Comparison of ENCODE assay signal across 8 cellular contexts in the genomic region with DNA sequence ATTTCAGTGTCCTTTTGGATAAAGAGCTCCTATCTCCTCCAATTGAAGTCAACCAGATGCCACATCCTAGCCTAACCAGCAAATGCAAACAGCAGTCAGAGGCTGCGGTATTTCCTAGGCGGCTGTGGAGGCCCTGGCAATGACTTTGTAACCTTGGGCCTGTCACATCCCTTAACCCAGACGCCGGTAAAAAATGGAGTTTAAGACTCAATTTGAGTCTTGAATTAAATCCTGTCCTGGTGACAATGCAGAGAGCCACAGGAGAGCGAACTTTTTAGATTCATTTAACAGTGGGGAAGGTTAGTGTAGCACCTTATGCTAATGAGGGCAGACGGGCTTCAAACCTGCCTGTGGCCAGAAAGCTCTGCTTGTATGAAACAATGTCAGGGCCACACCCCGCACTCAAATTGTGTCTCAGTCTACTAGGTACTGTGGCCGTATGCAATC. TPM values are rescaled to one million over a fixed set of nuclear protein-coding genes. Genes with fewer than 3 reads are reported as not detected.
DNase-seq lines count a peak whose midpoint lies in the region; ATAC-seq, FAIRE-seq and TF ChIP-seq lines count a peak whose summit lies in the region.

No MANE protein-coding gene starts in this region.

- H3K4me3 Mint-ChIP-seq in progenitor cell of endocrine pancreas (ENCODE audit: low read depth) = peak overlapping the region; percentile 85

- peak overlapping the region in 3 of 4 donors; percentile 81 to 98 (median 95) for H3K4me3 ChIP-seq in Peyer's patch
- peak overlapping the region; percentile 65 for H3K4me3 ChIP-seq in effector memory CD4-positive, alpha-beta T cell (ENCODE audit: insufficient read depth, low read depth, low read length, poor library complexity, severe bottlenecking)

- peak overlapping the region; percentile 90 for H3K27ac Mint-ChIP-seq in progenitor cell of endocrine pancreas

- peak overlapping the region in 1 of 4 donors; percentile 58 for H3K27ac ChIP-seq in Peyer's patch
- H3K27ac ChIP-seq in effector memory CD4-positive, alpha-beta T cell (ENCODE audit: insufficient read depth, low read length, poor library complexity, severe bottlenecking) = peak overlapping the region; percentile 51

- no peaks in the 10 kb centered on the region for H3K27me3 ChIP-seq in Peyer's patch
- H3K27me3 ChIP-seq in effector memory CD4-positive, alpha-beta T cell (replicated peaks; ENCODE audit: control insufficient read depth, insufficient read depth, low read length, poor library complexity, severe bottlenecking) = no peaks in the 10 kb centered on the region

- H3K9me3 Mint-ChIP-seq in progenitor cell of endocrine pancreas (ENCODE audit: low read depth) = peaks cover 3% of the 10 kb centered on the region

- FAIRE-seq in GM12891 (lab: Jason Lieb, UNC) = peak; percentile 66
- FAIRE-seq in GM19239 (lab: Jason Lieb, UNC) = no peak

- peaks cover 9% of the 10 kb centered on the region for H3K36me3 Mint-ChIP-seq in progenitor cell of endocrine pancreas (ENCODE audit: insufficient read depth)

- no peaks in the 10 kb centered on the region for H3K27me3 Mint-ChIP-seq in progenitor cell of endocrine pancreas

- H3K4me1 ChIP-seq in Peyer's patch = peaks cover 0 to 11% (median 0%) of the 10 kb centered on the region in 4 donors
- peaks cover 16% of the 10 kb centered on the region for H3K4me1 ChIP-seq in effector memory CD4-positive, alpha-beta T cell (ENCODE audit: control insufficient read depth, insufficient read depth, low read length, poor library complexity, severe bottlenecking)

- TF ChIP-seq POLR2A in GM12891 (IDR thresholded peaks at IDR 0.05; ENCODE audit: low read depth, low read length) = no peak
- no peak for TF ChIP-seq POLR2A in Peyer's patch (IDR thresholded peaks at IDR 0.05)

- no peaks in the 10 kb centered on the region for H3K36me3 ChIP-seq in Peyer's patch
- no peaks in the 10 kb centered on the region for H3K36me3 ChIP-seq in effector memory CD4-positive, alpha-beta T cell (ENCODE audit: control insufficient read depth, insufficient read depth, low read length)

- ATAC-seq in GM18520 (IDR thresholded peaks at IDR 0.05; ENCODE audit: unreplicated experiment) (no peak), HG03521 (IDR thresholded peaks at IDR 0.05; ENCODE audit: unreplicated experiment) (no peak)

- no peaks in the 10 kb centered on the region for H3K9me3 ChIP-seq in Peyer's patch
- H3K9me3 ChIP-seq in effector memory CD4-positive, alpha-beta T cell (ENCODE audit: control insufficient read depth, low read length) = no peaks in the 10 kb centered on the region

- peaks cover 52% of the 10 kb centered on the region for H3K4me1 Mint-ChIP-seq in progenitor cell of endocrine pancreas (ENCODE audit: low read depth)

- no peak for DNase-seq in GM12891 (ENCODE audit: insufficient read length, low spot score)
- no peak for DNase-seq in Peyer's patch
- no peak for DNase-seq in effector memory CD4-positive, alpha-beta T cell
- DNase-seq in progenitor cell of endocrine pancreas (ENCODE audit: low spot score, unreplicated experiment) = no peak
- no peak for DNase-seq in GM19239 (ENCODE audit: insufficient read length, low spot score)
- no peak for DNase-seq in NAMALWA (ENCODE audit: low spot score)

- TF ChIP-seq CTCF in Peyer's patch (IDR thresholded peaks at IDR 0.05) (no peak), progenitor cell of endocrine pancreas (IDR thresholded peaks at IDR 0.05; ENCODE audit: unreplicated experiment) (no peak)

TF ChIP-seq in GM12891, 5 proteins besides CTCF, POLR2A, EP300 and RAD21:
- TF ChIP-seq SPI1 (IDR thresholded peaks at IDR 0.05; ENCODE audit: low read depth, low read length) = no peak
- TF ChIP-seq POU2F2 (IDR thresholded peaks at IDR 0.05; ENCODE audit: low read depth, low read length) = no peak
- TF ChIP-seq PAX5 (IDR thresholded peaks at IDR 0.05; ENCODE audit: insufficient read depth, low read length, severe bottlenecking) = no peak
- TF ChIP-seq POLR2AphosphoS5 (IDR thresholded peaks at IDR 0.05; ENCODE audit: low read depth, low read length) = no peak
- no peak for TF ChIP-seq TAF1 (IDR thresholded peaks at IDR 0.05; ENCODE audit: low read depth, low read length)

RNA-seq across cellular contexts. Expression of a gene that starts 1.3 kb away (rescaled TPM):
- 68.2 TPM for polyA plus RNA-seq in GM12891 (2012; ENCODE audit: low read depth, missing spikeins)
- total RNA-seq in Peyer's patch = 10 to 100 TPM; 16.1 to 20.1 (median 18.3) TPM
- 228 and 231 TPM in 2 replicates for total RNA-seq in progenitor cell of endocrine pancreas

Comparison
In these comparisons a context has a peak if more than half of its experiments do, and no peak if none do; other contexts are left out.
1. RNA of a gene that starts 1.3 kb away (total RNA-seq): 228 to 231 TPM in progenitor cell of endocrine pancreas; 16.1 to 20.1 TPM in Peyer's patch; every median in the first group is over 10 times any median in the second.